In genomic region chr2:152693033-152693432, GRCh38 we compare ENCODE assay signal across 15 cellular contexts. TPM values are rescaled to one million over a fixed set of nuclear protein-coding genes. Genes with fewer than 3 reads are reported as not detected.
DNase-seq lines count a peak whose midpoint lies in the region; ATAC-seq and TF ChIP-seq lines count a peak whose summit lies in the region.
"Had no signal": no experiment of that assay in that cellular context is flagged by ENCODE, and none has a peak within 500 bp of the region (broad histone marks: within the 10 kb centered on the region; RNA-seq: fewer than 3 reads in every experiment).

No MANE protein-coding gene starts in this region.

- intact Hi-C loops in CD8-positive, alpha-beta T cell (cut with DNase I, micrococcal nuclease) = no loop called here

- no peaks in the 10 kb centered on the region for H3K9me3 ChIP-seq in CD8-positive, alpha-beta T cell (ENCODE audit: low read length)
- H3K9me3 ChIP-seq: gastroesophageal sphincter, stomach had no signal

- H3K56ac ChIP-seq in mesendoderm (ENCODE audit: low read length) = no peak overlapping the region

- H3K27ac Mint-ChIP-seq in CD8-positive, alpha-beta T cell = peak overlapping the region; percentile 60
- H3K27ac Mint-ChIP-seq: memory B cell had no signal

- no peak overlapping the region for H3K4me3 Mint-ChIP-seq in CD8-positive, alpha-beta T cell
- H3K4me3 Mint-ChIP-seq: memory B cell had no signal

- no peak for ATAC-seq in CD8-positive, alpha-beta T cell
- peak; percentile 94 for ATAC-seq in GM19023 (IDR thresholded peaks at IDR 0.05; ENCODE audit: unreplicated experiment)
- peak; percentile 85 for ATAC-seq in HG02623 (IDR thresholded peaks at IDR 0.05; ENCODE audit: unreplicated experiment)
- peak; percentile 89 for ATAC-seq in HG03469 (IDR thresholded peaks at IDR 0.05; ENCODE audit: unreplicated experiment)
- ATAC-seq: gastroesophageal sphincter had no signal

- H3K4me2 ChIP-seq in mesendoderm (ENCODE audit: low read length) = no peak overlapping the region

- peaks cover 13% of the 10 kb centered on the region for H3K79me2 ChIP-seq in mesendoderm (ENCODE audit: control insufficient read depth, insufficient read depth, low read length)

- no peak overlapping the region for H3K23ac ChIP-seq in mesendoderm (ENCODE audit: low read length)

- no CpG with 5 or more reads among the region's 4 CpGs for WGBS in mesendoderm (ENCODE audit: extremely low coverage, insufficient coverage, low lambda C conversion rate)

- TF ChIP-seq CTCF in CD8-positive, alpha-beta T cell (IDR thresholded peaks at IDR 0.05) = no peak

- H2BK120ac ChIP-seq in mesendoderm (ENCODE audit: low read depth, low read length) = no peak overlapping the region

- CTCF ChIA-PET in CD8-positive, alpha-beta T cell (lab: Charles Lee) = interaction anchor here (0.6 kb wide), 1 partner anchor 530 kb away, joined by 3 read pairs; no protein-coding TSS in a partner anchor

- no peak overlapping the region for H4K5ac ChIP-seq in mesendoderm (ENCODE audit: low read length)

- H3K36me3 Mint-ChIP-seq in CD8-positive, alpha-beta T cell = peaks cover 31% of the 10 kb centered on the region

- H2AK5ac ChIP-seq in mesendoderm (ENCODE audit: low read length) = no peak overlapping the region

- H2BK5ac ChIP-seq in mesendoderm (ENCODE audit: low read length) = no peak overlapping the region

- H3K18ac ChIP-seq in mesendoderm (ENCODE audit: low read length) = no peak overlapping the region

- no peak overlapping the region for H3K9ac ChIP-seq in mesendoderm (ENCODE audit: low read length)

- H3K4me1 ChIP-seq in CD8-positive, alpha-beta T cell (ENCODE audit: insufficient read depth, low read length) = peaks cover 9% of the 10 kb centered on the region
- H3K4me1 ChIP-seq in mesendoderm (ENCODE audit: control insufficient read depth, low read depth, low read length) = no peaks in the 10 kb centered on the region

- H2BK15ac ChIP-seq in mesendoderm (replicated peaks; ENCODE audit: low read depth) = no peak overlapping the region

- H3K4ac ChIP-seq in mesendoderm (ENCODE audit: low read depth, low read length) = no peak overlapping the region

- H3K4me1 Mint-ChIP-seq in CD8-positive, alpha-beta T cell (ENCODE audit: low read depth) = peaks cover 47% of the 10 kb centered on the region

- H3K9me3 Mint-ChIP-seq in CD8-positive, alpha-beta T cell = no peaks in the 10 kb centered on the region
- H3K9me3 Mint-ChIP-seq: memory B cell had no signal

- peaks cover 12% of the 10 kb centered on the region for H3K36me3 ChIP-seq in CD8-positive, alpha-beta T cell (ENCODE audit: insufficient read depth, low read length)
- no peaks in the 10 kb centered on the region for H3K36me3 ChIP-seq in mesendoderm (ENCODE audit: control insufficient read depth, insufficient read depth, low read length)

- H4K8ac ChIP-seq in mesendoderm (ENCODE audit: low read depth, low read length) = no peak overlapping the region

- H3K27ac ChIP-seq in CD8-positive, alpha-beta T cell (ENCODE audit: low read depth, low read length) = no peak overlapping the region
- H3K27ac ChIP-seq in mesendoderm (ENCODE audit: low read depth, low read length) = no peak overlapping the region
- H3K27ac ChIP-seq: gastroesophageal sphincter, RWPE1 had no signal

- H3K79me1 ChIP-seq in mesendoderm (ENCODE audit: low read length) = peaks cover 2% of the 10 kb centered on the region

- H3K4me3 ChIP-seq in CD8-positive, alpha-beta T cell (ENCODE audit: low read depth, low read length) = no peak overlapping the region
- H3K4me3 ChIP-seq in mesendoderm (ENCODE audit: low read length) = no peak overlapping the region
- H3K4me3 ChIP-seq: gastroesophageal sphincter, stomach had no signal

- no peaks in the 10 kb centered on the region for H3K27me3 Mint-ChIP-seq in CD8-positive, alpha-beta T cell (ENCODE audit: low read depth)
- H3K27me3 Mint-ChIP-seq: memory B cell had no signal

- POLR2A ChIA-PET in CD8-positive, alpha-beta T cell (lab: Charles Lee) = interaction anchor here (1.2 kb wide), 1 partner anchor 21 kb away, joined by 3 read pairs; no protein-coding TSS in a partner anchor

- no peak for DNase-seq in CD8-positive, alpha-beta T cell
- DNase-seq in NOMO-1 treated with DMSO at 0.1 percent for 48 hours (lab: John Stamatoyannopoulos, UW; ENCODE audit: unreplicated experiment) (no peak), mesendoderm (no peak), NCI-H2081 treated with DMSO at 0.1 percent for 48 hours (lab: John Stamatoyannopoulos, UW) (no peak)
- DNase-seq in activated naive CD4-positive, alpha-beta T cell treated with anti-CD3 and anti-CD28 coated beads, Interleukin-2, amount 50 U/mL, for 16 hours = no peak
- DNase-seq: activated CD8-positive, alpha-beta memory T cell treated with anti-CD3 and anti-CD28 coated beads for 24 hours; AML-193; caudate nucleus; stomach had no signal

- H3K27me3 ChIP-seq in CD8-positive, alpha-beta T cell (ENCODE audit: insufficient read depth, low read length) = no peaks in the 10 kb centered on the region
- no peaks in the 10 kb centered on the region for H3K27me3 ChIP-seq in mesendoderm (ENCODE audit: insufficient read depth, low read length, poor library complexity)
- H3K27me3 ChIP-seq: gastroesophageal sphincter, stomach had no signal

RNA-seq across cellular contexts. Expression of gene PRPF40A, which starts 24.2 kb away (rescaled TPM):
- 100 to 1,000 TPM; 164 to 180 TPM for total RNA-seq in CD8-positive, alpha-beta T cell
- 328 TPM for polyA plus RNA-seq in mesendoderm (2013, experiment 1 of 2)
- polyA plus RNA-seq in mesendoderm (2013, experiment 2 of 2) = 320 TPM

RNA-seq across cellular contexts. Expression of gene ARL6IP6, which starts 25.4 kb away (rescaled TPM):
- total RNA-seq in CD8-positive, alpha-beta T cell = 1 to 10 TPM; 6.6 to 9.1 TPM
- polyA plus RNA-seq in mesendoderm (2013, experiment 1 of 2) = 34.4 TPM
- polyA plus RNA-seq in mesendoderm (2013, experiment 2 of 2) = 41.9 TPM
